Comparison of ENCODE assay signal across 12 cellular contexts in the genomic region with DNA sequence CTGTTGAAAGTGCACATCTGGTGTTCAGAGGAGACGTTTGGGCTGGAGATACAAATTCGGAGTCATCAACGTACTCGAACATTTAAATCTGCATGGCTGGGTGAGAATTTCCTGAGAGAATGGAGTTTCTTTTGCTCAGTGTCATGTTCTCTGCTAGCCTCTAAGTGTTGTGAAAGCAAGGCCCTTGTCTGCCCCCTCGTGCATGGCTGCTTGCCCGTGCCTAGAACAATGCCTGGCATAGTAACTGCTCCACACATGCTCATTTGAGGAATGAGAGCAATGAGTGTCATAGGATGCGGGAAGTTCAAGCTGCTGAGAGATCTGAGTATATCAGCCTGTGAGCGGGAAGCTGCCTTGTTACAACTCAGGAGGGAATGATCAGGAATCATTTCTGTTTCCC.
DNase-seq lines count a peak whose midpoint lies in the region; ATAC-seq and TF ChIP-seq lines count a peak whose summit lies in the region.
"Had no signal": no experiment of that assay in that cellular context is flagged by ENCODE, and none has a peak within 500 bp of the region (broad histone marks: within the 10 kb centered on the region; RNA-seq: fewer than 3 reads in every experiment).

No MANE protein-coding gene starts in this region.

- DNase-seq in COLO829 (ENCODE audit: low spot score) = peak; percentile 75
- DNase-seq in NCI-H1436 treated with DMSO at 0.1 percent for 48 hours (lab: John Stamatoyannopoulos, UW) = peak; percentile 9
- peak; percentile 21 to 26 for DNase-seq in dermis microvascular lymphatic vessel endothelial cell (ENCODE audit: low read depth in 2 of 2)
- peak; percentile 78 for DNase-seq in middle frontal gyrus (ENCODE audit: extremely low spot score, low spot score)
- no peak for DNase-seq in WERI-Rb-1
- DNase-seq in UCSD-AML1 (lab: John Stamatoyannopoulos, UW; ENCODE audit: unreplicated experiment) = no peak
- DNase-seq in activated CD8-positive, alpha-beta memory T cell treated with anti-CD3 and anti-CD28 coated beads, Interleukin-2, amount 10 ng/mL, durations not matched to agents 7 days and 5 days = no peak
- no peak for DNase-seq in NCI-H748 (lab: John Stamatoyannopoulos, UW; ENCODE audit: unreplicated experiment)
- DNase-seq: KG1, pancreas, SHP77 treated with DMSO at 0.1 percent for 48 hours had no signal

- peaks cover 43% of the 10 kb centered on the region for H3K27me3 Mint-ChIP-seq in activated CD8-positive, alpha-beta memory T cell treated with anti-CD3 and anti-CD28 coated beads, Interleukin-2, amount 10 ng/mL, durations not matched to agents 7 days and 5 days

- H3K27ac Mint-ChIP-seq in activated CD8-positive, alpha-beta memory T cell treated with anti-CD3 and anti-CD28 coated beads, Interleukin-2, amount 10 ng/mL, durations not matched to agents 7 days and 5 days = no peak overlapping the region

- TF ChIP-seq CTCF in WERI-Rb-1 (IDR thresholded peaks at IDR 0.05; ENCODE audit: low read depth, low read length) = no peak

- no peaks in the 10 kb centered on the region for H3K9me3 ChIP-seq in WERI-Rb-1 (ENCODE audit: severe bottlenecking)
- H3K9me3 ChIP-seq: pancreas had no signal

- no peak overlapping the region for H3K27ac ChIP-seq in WERI-Rb-1
- H3K27ac ChIP-seq: pancreas had no signal

- H3K4me1 Mint-ChIP-seq in activated CD8-positive, alpha-beta memory T cell treated with anti-CD3 and anti-CD28 coated beads, Interleukin-2, amount 10 ng/mL, durations not matched to agents 7 days and 5 days = peaks cover 12% of the 10 kb centered on the region

- CTCF ChIA-PET in activated CD8-positive, alpha-beta memory T cell treated with anti-CD3 and anti-CD28 coated beads, Interleukin-2, amount 10 ng/mL, durations not matched to agents 7 days and 5 days (lab: Charles Lee) = no interaction called here

- no peaks in the 10 kb centered on the region for H3K36me3 Mint-ChIP-seq in activated CD8-positive, alpha-beta memory T cell treated with anti-CD3 and anti-CD28 coated beads, Interleukin-2, amount 10 ng/mL, durations not matched to agents 7 days and 5 days
- H3K36me3 Mint-ChIP-seq: brain had no signal

- no peak overlapping the region for H3K4me3 ChIP-seq in WERI-Rb-1 (ENCODE audit: low read depth, low read length)
- H3K4me3 ChIP-seq: pancreas had no signal

- no peaks in the 10 kb centered on the region for H3K36me3 ChIP-seq in WERI-Rb-1
- H3K36me3 ChIP-seq: pancreas had no signal

- no peak for ATAC-seq in activated CD8-positive, alpha-beta memory T cell treated with anti-CD3 and anti-CD28 coated beads, Interleukin-2, amount 10 ng/mL, durations not matched to agents 7 days and 5 days

- H3K27me3 ChIP-seq in WERI-Rb-1 (ENCODE audit: insufficient read depth, low read depth, severe bottlenecking) = no peaks in the 10 kb centered on the region

- no peaks in the 10 kb centered on the region for H3K9me3 Mint-ChIP-seq in activated CD8-positive, alpha-beta memory T cell treated with anti-CD3 and anti-CD28 coated beads, Interleukin-2, amount 10 ng/mL, durations not matched to agents 7 days and 5 days (ENCODE audit: low read depth)

- H3K4me3 Mint-ChIP-seq in activated CD8-positive, alpha-beta memory T cell treated with anti-CD3 and anti-CD28 coated beads, Interleukin-2, amount 10 ng/mL, durations not matched to agents 7 days and 5 days = no peak overlapping the region
- H3K4me3 Mint-ChIP-seq: brain had no signal

Comparison
In these comparisons a context has a peak if more than half of its experiments do, and no peak if none do; other contexts are left out.
1. DNase-seq: peak in COLO829 (single experiment), NCI-H1436 treated with DMSO at 0.1 percent for 48 hours (single experiment), dermis microvascular lymphatic vessel endothelial cell (2 of 2) and middle frontal gyrus (single experiment); none in WERI-Rb-1 (single experiment), UCSD-AML1 (single experiment), activated CD8-positive, alpha-beta memory T cell treated with anti-CD3 and anti-CD28 coated beads, Interleukin-2, amount 10 ng/mL, durations not matched to agents 7 days and 5 days (single experiment) and NCI-H748 (single experiment).